Comparison of ENCODE assay signal across 12 cellular contexts in genomic region chr12:10385181-10385613, GRCh38. TPM values are rescaled to one million over a fixed set of nuclear protein-coding genes. Genes with fewer than 3 reads are reported as not detected.
DNase-seq lines count a peak whose midpoint lies in the region; ATAC-seq and TF ChIP-seq lines count a peak whose summit lies in the region.
"Had no signal": no experiment of that assay in that cellular context is flagged by ENCODE, and none has a peak within 500 bp of the region (broad histone marks: within the 10 kb centered on the region; RNA-seq: fewer than 3 reads in every experiment).

No MANE protein-coding gene starts in this region.

- peaks cover 1 to 2% of the 10 kb centered on the region in 2 donors for H3K9me3 Mint-ChIP-seq in activated T-cell treated with anti-CD3 and anti-CD28 coated beads, Interleukin-2, amount 50 U/mL, for 72 hours

- no peak overlapping the region for H3K27ac ChIP-seq in upper lobe of right lung
- H3K27ac ChIP-seq: suprapubic skin had no signal

- H3K4me1 ChIP-seq in adipocyte (ENCODE audit: control insufficient read depth, insufficient read depth, low read length) (peaks cover 22% of the 10 kb centered on the region), upper lobe of right lung (no peaks in the 10 kb centered on the region)
- H3K4me1 ChIP-seq: suprapubic skin had no signal

- H3K36me3 ChIP-seq in adipocyte (ENCODE audit: control insufficient read depth, insufficient read depth, low read length, severe bottlenecking) = no peaks in the 10 kb centered on the region
- H3K36me3 ChIP-seq in upper lobe of right lung = no peaks in the 10 kb centered on the region
- H3K36me3 ChIP-seq: suprapubic skin had no signal

- no peaks in the 10 kb centered on the region for H3K27me3 ChIP-seq in adipocyte (replicated peaks; ENCODE audit: control insufficient read depth, insufficient read depth, low read length)
- H3K27me3 ChIP-seq in upper lobe of right lung = no peaks in the 10 kb centered on the region
- H3K27me3 ChIP-seq: suprapubic skin had no signal

- H3K4me3 ChIP-seq in adipocyte (ENCODE audit: low read length) = peak overlapping the region; percentile 18
- peak overlapping the region; percentile 2 for H3K4me3 ChIP-seq in upper lobe of right lung
- H3K4me3 ChIP-seq: suprapubic skin had no signal

- H3K4me3 Mint-ChIP-seq in activated T-cell treated with anti-CD3 and anti-CD28 coated beads, Interleukin-2, amount 50 U/mL, for 72 hours = peak overlapping the region; percentile 75 to 87
- H3K4me3 Mint-ChIP-seq: neural crest cell had no signal

- DNase-seq in activated T-cell treated with anti-CD3 and anti-CD28 coated beads, Interleukin-2, amount 50 U/mL, for 72 hours = no peak
- no peak for DNase-seq in activated T-cell treated with anti-CD3 and anti-CD28 coated beads for 4 hours
- peak; percentile 81 for DNase-seq in adipocyte (ENCODE audit: low read depth)
- DNase-seq in hepatic stellate cell (ENCODE audit: low spot score) = peak; percentile 5
- DNase-seq in upper lobe of right lung = no peak
- DNase-seq: NCI-H187 treated with DMSO at 0.1 percent for 48 hours; stimulated activated CD4-positive, alpha-beta T cell treated with anti-CD3 and anti-CD28 coated beads, Interleukin-2, amount 100 ng/mL, for 24 hours had no signal

- H3K4me1 Mint-ChIP-seq in activated T-cell treated with anti-CD3 and anti-CD28 coated beads, Interleukin-2, amount 50 U/mL, for 72 hours (ENCODE audit: low read depth) = peaks cover 28% of the 10 kb centered on the region
- H3K4me1 Mint-ChIP-seq: neural crest cell had no signal

- no peak overlapping the region for H3K9ac ChIP-seq in adipocyte (ENCODE audit: low read length)

- H3K27me3 Mint-ChIP-seq in activated T-cell treated with anti-CD3 and anti-CD28 coated beads, Interleukin-2, amount 50 U/mL, for 72 hours (ENCODE audit: low read depth) = peaks cover 14% of the 10 kb centered on the region

- peak overlapping the region; percentile 95 for H3K27ac Mint-ChIP-seq in activated T-cell treated with anti-CD3 and anti-CD28 coated beads, Interleukin-2, amount 50 U/mL, for 72 hours

- no peak for TF ChIP-seq CTCF in upper lobe of right lung (IDR thresholded peaks at IDR 0.05)

- ATAC-seq in activated T-cell treated with anti-CD3 and anti-CD28 coated beads, Interleukin-2, amount 50 U/mL, for 72 hours (replicated peaks in 1 of 2) = peak; percentile 61 to 65
- ATAC-seq in upper lobe of right lung (no peak), GM18519 (IDR thresholded peaks at IDR 0.05; ENCODE audit: low FRiP score, unreplicated experiment) (no peak), HG03159 (IDR thresholded peaks at IDR 0.05; ENCODE audit: unreplicated experiment) (no peak), HG03135 (IDR thresholded peaks at IDR 0.05; ENCODE audit: unreplicated experiment) (no peak)

- intact Hi-C loops in upper lobe of right lung (cut with DNase I) = no loop called here

- H3K9me3 ChIP-seq in adipocyte (ENCODE audit: control insufficient read depth, low read length) (peaks cover 9% of the 10 kb centered on the region), upper lobe of right lung (no peaks in the 10 kb centered on the region)
- H3K9me3 ChIP-seq: suprapubic skin had no signal

- peaks cover 3 to 6% of the 10 kb centered on the region in 2 donors for H3K36me3 Mint-ChIP-seq in activated T-cell treated with anti-CD3 and anti-CD28 coated beads, Interleukin-2, amount 50 U/mL, for 72 hours (ENCODE audit: insufficient read depth in 2 of 2)

RNA-seq across cellular contexts. Expression of gene KLRK1, which starts 4.6 kb away (rescaled TPM):
- 10 to 100 TPM; 18.9 to 23.6 TPM for total RNA-seq in activated T-cell treated with anti-CD3 and anti-CD28 coated beads, Interleukin-2, amount 50 U/mL, for 72 hours
- total RNA-seq in upper lobe of right lung = 8.1 TPM
- total RNA-seq: neural crest cell had no signal

RNA-seq across cellular contexts. Expression of gene KLRC4, which starts 24.4 kb away (rescaled TPM):
- 1 to 10 TPM; 6.1 to 7.1 TPM for total RNA-seq in activated T-cell treated with anti-CD3 and anti-CD28 coated beads, Interleukin-2, amount 50 U/mL, for 72 hours
- total RNA-seq in upper lobe of right lung = 1.9 TPM
- total RNA-seq: neural crest cell, suprapubic skin had no signal

RNA-seq across cellular contexts. Expression of gene KLRC3, which starts 35.2 kb away (rescaled TPM):
- total RNA-seq in activated T-cell treated with anti-CD3 and anti-CD28 coated beads, Interleukin-2, amount 50 U/mL, for 72 hours = 1 to 10 TPM; 2.5 to 2.8 TPM
- not detected for total RNA-seq in upper lobe of right lung
- total RNA-seq: neural crest cell, suprapubic skin had no signal

RNA-seq across cellular contexts. Expression of gene KLRC2, which starts 50.6 kb away (rescaled TPM):
- total RNA-seq in activated T-cell treated with anti-CD3 and anti-CD28 coated beads, Interleukin-2, amount 50 U/mL, for 72 hours = 1 to 10 TPM; 1.4 to 1.9 TPM
- 2.8 TPM for total RNA-seq in upper lobe of right lung
- total RNA-seq: neural crest cell had no signal

Comparison
In these comparisons a context has a peak if more than half of its experiments do, and no peak if none do; other contexts are left out.
1. ATAC-seq: peak in activated T-cell treated with anti-CD3 and anti-CD28 coated beads, Interleukin-2, amount 50 U/mL, for 72 hours (2 of 2); none in upper lobe of right lung (single experiment), GM18519 (single experiment), HG03159 (single experiment) and HG03135 (single experiment).
2. DNase-seq: peak in adipocyte (single experiment) and hepatic stellate cell (single experiment); none in activated T-cell treated with anti-CD3 and anti-CD28 coated beads, Interleukin-2, amount 50 U/mL, for 72 hours (0 of 2), activated T-cell treated with anti-CD3 and anti-CD28 coated beads for 4 hours (single experiment) and upper lobe of right lung (single experiment).